8 cellular contexts compared by ENCODE assay signal in the genomic region with DNA sequence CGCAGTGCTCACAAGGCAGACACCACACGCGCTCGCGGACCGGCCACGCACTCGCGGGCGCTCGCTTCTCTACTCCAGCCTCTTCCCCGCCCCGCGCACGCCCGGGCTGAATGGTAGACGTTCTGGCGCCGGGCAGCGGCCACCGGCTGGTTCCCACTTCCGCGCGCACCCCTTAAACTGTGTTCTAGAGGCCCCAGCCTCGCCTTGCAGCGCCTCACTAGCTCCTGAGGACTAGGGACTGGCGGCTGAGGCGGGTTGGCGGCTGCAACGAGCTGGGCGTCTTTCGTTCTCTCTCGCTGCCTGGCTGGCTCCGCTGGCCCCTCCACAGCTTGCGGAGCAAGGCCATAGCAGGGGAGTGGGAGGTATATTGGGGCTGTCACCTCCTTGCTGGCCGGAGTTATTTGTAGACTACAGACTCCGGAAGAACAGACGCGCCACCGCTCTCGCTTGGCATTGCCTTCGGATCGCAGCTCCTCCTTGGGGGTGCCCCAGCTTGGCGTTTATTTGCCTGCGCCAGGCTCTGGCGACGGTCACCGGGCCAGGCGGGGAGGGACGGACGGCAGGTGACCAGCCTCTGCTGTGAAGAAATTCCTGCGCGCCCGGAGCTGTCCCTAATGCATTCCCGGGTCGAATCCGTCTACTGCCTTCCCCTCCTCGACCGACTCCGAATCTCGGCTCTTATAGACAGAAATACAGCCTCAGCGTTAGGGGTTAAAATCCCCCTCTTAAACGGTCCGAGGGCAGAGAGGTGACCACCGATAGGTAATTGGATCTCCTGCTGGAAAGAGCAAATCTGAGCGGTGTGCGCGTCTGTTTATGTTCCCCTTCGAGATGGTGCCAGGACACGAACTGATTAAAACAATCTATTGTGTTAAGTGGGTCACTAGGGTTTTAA. TPM values are rescaled to one million over a fixed set of nuclear protein-coding genes. Genes with fewer than 3 reads are reported as not detected.
DNase-seq lines count a peak whose midpoint lies in the region; ATAC-seq and TF ChIP-seq lines count a peak whose summit lies in the region.

No MANE protein-coding gene starts in this region.

- H3K4me3 Mint-ChIP-seq in IgD-negative memory B cell = peak overlapping the region; percentile 34 to 65 (median 50)
- peak overlapping the region; percentile 31 to 75 (median 56) for H3K4me3 Mint-ChIP-seq in naive B cell

- WGBS in ectodermal cell, 2 experiments = 1 to 2% methylated on average over 70 of the region's 70 CpGs

- H3K9me3 Mint-ChIP-seq in IgD-negative memory B cell = peaks cover 0 to 2% (median 0%) of the 10 kb centered on the region in 3 donors
- H3K9me3 Mint-ChIP-seq in naive B cell = no peaks in the 10 kb centered on the region

- H3K27ac Mint-ChIP-seq in IgD-negative memory B cell (no peak overlapping the region), naive B cell (no peak overlapping the region)

- no peak for ATAC-seq in naive B cell (ENCODE audit: low read depth in 2 of 2)
- ATAC-seq in HG02885 (IDR thresholded peaks at IDR 0.05; ENCODE audit: poor library complexity, unreplicated experiment) = no peak
- ATAC-seq in HG03135 (IDR thresholded peaks at IDR 0.05; ENCODE audit: unreplicated experiment) = no peak

- CTCF ChIA-PET in AG04449 (lab: Yijun Ruan, JAX) = interaction anchor here (1.3 to 1.8 kb wide), 2 partner anchors 56 to 70 kb away, joined by 3 to 8 read pairs; no protein-coding TSS in a partner anchor

- H3K4me3 ChIP-seq in AG04449 (ENCODE audit: low read depth, low read length) (peak overlapping the region; percentile 93), ectodermal cell (ENCODE audit: insufficient read depth, low read depth, low read length) (peak overlapping the region; percentile 49)

- H3K27ac ChIP-seq in ectodermal cell (ENCODE audit: insufficient read depth, low read depth, low read length, poor library complexity, severe bottlenecking) = no peak overlapping the region

- H3K9me3 ChIP-seq in ectodermal cell (ENCODE audit: control insufficient read depth, low read length) = no peaks in the 10 kb centered on the region

- peaks cover 79% of the 10 kb centered on the region for H3K27me3 ChIP-seq in ectodermal cell (ENCODE audit: control insufficient read depth, insufficient read depth, low read length, poor library complexity, severe bottlenecking)

- peaks cover 41% of the 10 kb centered on the region for H3K27me3 Mint-ChIP-seq in IgD-negative memory B cell
- H3K27me3 Mint-ChIP-seq in naive B cell = peaks cover 50 to 83% (median 69%) of the 10 kb centered on the region in 3 donors

- no peaks in the 10 kb centered on the region for H3K36me3 Mint-ChIP-seq in IgD-negative memory B cell
- peaks cover 0 to 5% of the 10 kb centered on the region in 2 donors for H3K36me3 Mint-ChIP-seq in naive B cell

- H3K36me3 ChIP-seq in ectodermal cell (ENCODE audit: control insufficient read depth, insufficient read depth, low read length) = no peaks in the 10 kb centered on the region

- H3K4me1 Mint-ChIP-seq in IgD-negative memory B cell (peaks cover 13 to 18% (median 18%) of the 10 kb centered on the region in 3 donors), naive B cell (peaks cover 15 to 31% (median 29%) of the 10 kb centered on the region in 3 donors)

- no peak for TF ChIP-seq CTCF in AG04449 (IDR thresholded peaks at IDR 0.05; ENCODE audit: insufficient read depth, low read length, missing control alignments)

- H3K4me1 ChIP-seq in ectodermal cell (ENCODE audit: control insufficient read depth, insufficient read depth, low read length) = no peaks in the 10 kb centered on the region

- DNase-seq in AG04449 (ENCODE audit: low read depth, low spot score) = no peak
- no peak for DNase-seq in naive B cell
- no peak for DNase-seq in KG1 (lab: John Stamatoyannopoulos, UW)
- DNase-seq in ureter (ENCODE audit: low spot score) = no peak

- POLR2A ChIA-PET in AG04449 (lab: Yijun Ruan, JAX) = interaction anchor here (0.6 to 5.6 kb wide), 12 partner anchors 10 to 150 kb away, joined by 3 to 24 read pairs (median 4); no protein-coding TSS in a partner anchor

RNA-seq across cellular contexts. Expression of gene GREM1, which starts 1.3 kb away (rescaled TPM):
- polyA plus RNA-seq in IgD-negative memory B cell = not detected
- 26.1 TPM for polyA plus RNA-seq in ectodermal cell (2013, experiment 1 of 4)
- 23.4 TPM for polyA plus RNA-seq in ectodermal cell (2013, experiment 2 of 4)
- polyA plus RNA-seq in ectodermal cell (2013, experiment 3 of 4) = 15.6 TPM
- polyA plus RNA-seq in ectodermal cell (2013, experiment 4 of 4) = 16.8 TPM
- not detected for polyA plus RNA-seq in naive B cell (ENCODE audit: low read depth in 6 of 6)
- 26.0 TPM for total RNA-seq in ureter
